1 cellular context compared by ENCODE assay signal in the genomic region with DNA sequence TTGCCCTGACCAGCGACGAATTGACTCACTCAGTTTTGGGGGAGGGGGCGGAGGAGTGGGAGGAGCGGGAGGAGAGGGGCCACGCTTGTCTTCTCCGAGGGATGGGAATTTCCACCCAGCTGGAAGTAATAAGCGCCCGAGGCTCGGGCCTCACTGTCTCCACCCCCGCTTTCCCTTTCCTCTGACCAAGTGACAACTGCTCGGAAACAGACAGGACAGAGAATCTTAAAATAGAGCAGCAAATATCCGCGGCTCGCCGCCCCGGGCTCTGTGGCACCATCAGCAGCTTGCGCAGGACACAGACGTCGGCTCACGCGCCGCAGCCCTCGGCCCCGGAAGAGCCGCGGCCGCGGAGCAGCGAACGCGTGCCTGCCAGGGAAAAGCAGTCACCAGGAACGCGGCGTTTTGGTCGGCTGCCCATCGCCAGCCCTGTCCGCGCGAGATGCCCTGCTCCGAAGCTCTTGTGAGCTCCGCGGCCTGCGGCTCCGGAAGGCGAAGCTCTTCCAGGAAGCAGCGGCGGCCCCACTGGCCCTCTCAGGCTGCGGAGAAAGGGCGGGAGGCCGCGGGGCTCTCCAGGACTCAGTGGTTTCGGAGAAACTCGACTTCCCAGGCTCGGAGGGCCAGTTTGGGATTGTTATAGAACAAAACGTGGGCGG.
TF ChIP-seq lines count a peak whose summit lies in the region.

No MANE protein-coding gene starts in this region.

TF ChIP-seq in HEK293, 187 proteins besides CTCF, POLR2A, EP300 and RAD21 (continued from another document and continues in another):
- TF ChIP-seq REST (tag by site-specific recombination; IDR thresholded peaks at IDR 0.05), result no peak; the same call in 1 of the 2 replicates
- TF ChIP-seq ZBTB1 (tag by site-specific recombination; IDR thresholded peaks at IDR 0.05), result no peak
- TF ChIP-seq GLI2 (tag by site-specific recombination; IDR thresholded peaks at IDR 0.05; ENCODE audit: borderline replicate concordance, low read depth), result no peak
- peak; percentile 94 for TF ChIP-seq ZBTB17 (tag by site-specific recombination; IDR thresholded peaks at IDR 0.05)
- peak; percentile 94 for TF ChIP-seq ZFHX2 (tag by site-specific recombination; conservative IDR thresholded peaks at IDR 0.05)
- peak; percentile 84 for TF ChIP-seq ZNF398 (tag by site-specific recombination; IDR thresholded peaks at IDR 0.05)
- no peak for TF ChIP-seq ZNF544 (tag by site-specific recombination; IDR thresholded peaks at IDR 0.05)
- TF ChIP-seq, protein P1, sequence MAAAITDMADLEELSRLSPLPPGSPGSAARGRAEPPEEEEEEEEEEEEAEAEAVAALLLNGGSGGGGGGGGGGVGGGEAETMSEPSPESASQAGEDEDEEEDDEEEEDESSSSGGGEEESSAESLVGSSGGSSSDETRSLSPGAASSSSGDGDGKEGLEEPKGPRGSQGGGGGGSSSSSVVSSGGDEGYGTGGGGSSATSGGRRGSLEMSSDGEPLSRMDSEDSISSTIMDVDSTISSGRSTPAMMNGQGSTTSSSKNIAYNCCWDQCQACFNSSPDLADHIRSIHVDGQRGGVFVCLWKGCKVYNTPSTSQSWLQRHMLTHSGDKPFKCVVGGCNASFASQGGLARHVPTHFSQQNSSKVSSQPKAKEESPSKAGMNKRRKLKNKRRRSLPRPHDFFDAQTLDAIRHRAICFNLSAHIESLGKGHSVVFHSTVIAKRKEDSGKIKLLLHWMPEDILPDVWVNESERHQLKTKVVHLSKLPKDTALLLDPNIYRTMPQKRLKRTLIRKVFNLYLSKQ (tag by site-specific recombination; IDR thresholded peaks at IDR 0.05; ENCODE audit: borderline replicate concordance), result no peak
- no peak for TF ChIP-seq ZNF677 (tag by site-specific recombination; IDR thresholded peaks at IDR 0.05)
- TF ChIP-seq YY2 (tag by site-specific recombination; IDR thresholded peaks at IDR 0.05), result no peak
- TF ChIP-seq KLF9 (tag by site-specific recombination; IDR thresholded peaks at IDR 0.05; ENCODE audit: low read depth), result peak; percentile 55; the same call in 1 of the 2 replicates
- TF ChIP-seq ZNF248 (tag by site-specific recombination; IDR thresholded peaks at IDR 0.05), result no peak
- no peak for TF ChIP-seq ZNF302 (tag by site-specific recombination; IDR thresholded peaks at IDR 0.05; ENCODE audit: low read depth)
- TF ChIP-seq ZNF664 (tag by site-specific recombination; IDR thresholded peaks at IDR 0.05), result no peak
- peak; percentile 53 for TF ChIP-seq FEZF1 (tag by site-specific recombination; IDR thresholded peaks at IDR 0.05)
- TF ChIP-seq ZNF404 (tag by site-specific recombination; IDR thresholded peaks at IDR 0.05), result no peak
- TF ChIP-seq KLF17 (tag by site-specific recombination; IDR thresholded peaks at IDR 0.05), result 0 out of 2 replicates have a peak, but pooled peaks have one; percentile 1
- TF ChIP-seq ZNF366 (tag by site-specific recombination; conservative IDR thresholded peaks at IDR 0.05), result peak; percentile 76
- TF ChIP-seq ZNF19 (tag by site-specific recombination; IDR thresholded peaks at IDR 0.05; ENCODE audit: low read depth), result no peak
- TF ChIP-seq ZNF138 (tag by site-specific recombination; IDR thresholded peaks at IDR 0.05; ENCODE audit: borderline replicate concordance), result no peak
- no peak for TF ChIP-seq ZNF280C (tag by site-specific recombination; IDR thresholded peaks at IDR 0.05)
- TF ChIP-seq ZFP41 (tag by site-specific recombination; IDR thresholded peaks at IDR 0.05; ENCODE audit: borderline replicate concordance), result no peak
- TF ChIP-seq ZNF266 (tag by site-specific recombination; IDR thresholded peaks at IDR 0.05; ENCODE audit: low read depth), result no peak
- no peak for TF ChIP-seq ZNF777 (tag by site-specific recombination; IDR thresholded peaks at IDR 0.05; ENCODE audit: borderline replicate concordance)
- TF ChIP-seq ZNF175 (tag by site-specific recombination; IDR thresholded peaks at IDR 0.05), result no peak
- no peak for TF ChIP-seq ZNF701 (tag by site-specific recombination; IDR thresholded peaks at IDR 0.05)
- TF ChIP-seq, protein P2, sequence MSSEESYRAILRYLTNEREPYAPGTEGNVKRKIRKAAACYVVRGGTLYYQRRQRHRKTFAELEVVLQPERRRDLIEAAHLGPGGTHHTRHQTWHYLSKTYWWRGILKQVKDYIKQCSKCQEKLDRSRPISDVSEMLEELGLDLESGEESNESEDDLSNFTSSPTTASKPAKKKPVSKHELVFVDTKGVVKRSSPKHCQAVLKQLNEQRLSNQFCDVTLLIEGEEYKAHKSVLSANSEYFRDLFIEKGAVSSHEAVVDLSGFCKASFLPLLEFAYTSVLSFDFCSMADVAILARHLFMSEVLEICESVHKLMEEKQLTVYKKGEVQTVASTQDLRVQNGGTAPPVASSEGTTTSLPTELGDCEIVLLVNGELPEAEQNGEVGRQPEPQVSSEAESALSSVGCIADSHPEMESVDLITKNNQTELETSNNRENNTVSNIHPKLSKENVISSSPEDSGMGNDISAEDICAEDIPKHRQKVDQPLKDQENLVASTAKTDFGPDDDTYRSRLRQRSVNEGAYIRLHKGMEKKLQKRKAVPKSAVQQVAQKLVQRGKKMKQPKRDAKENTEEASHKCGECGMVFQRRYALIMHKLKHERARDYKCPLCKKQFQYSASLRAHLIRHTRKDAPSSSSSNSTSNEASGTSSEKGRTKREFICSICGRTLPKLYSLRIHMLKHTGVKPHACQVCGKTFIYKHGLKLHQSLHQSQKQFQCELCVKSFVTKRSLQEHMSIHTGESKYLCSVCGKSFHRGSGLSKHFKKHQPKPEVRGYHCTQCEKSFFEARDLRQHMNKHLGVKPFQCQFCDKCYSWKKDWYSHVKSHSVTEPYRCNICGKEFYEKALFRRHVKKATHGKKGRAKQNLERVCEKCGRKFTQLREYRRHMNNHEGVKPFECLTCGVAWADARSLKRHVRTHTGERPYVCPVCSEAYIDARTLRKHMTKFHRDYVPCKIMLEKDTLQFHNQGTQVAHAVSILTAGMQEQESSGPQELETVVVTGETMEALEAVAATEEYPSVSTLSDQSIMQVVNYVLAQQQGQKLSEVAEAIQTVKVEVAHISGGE (tag by site-specific recombination; conservative IDR thresholded peaks at IDR 0.05; ENCODE audit: low read depth), result 0 out of 2 replicates have a peak, but pooled peaks have one; percentile 23
- TF ChIP-seq HIC1 (tag by site-specific recombination; IDR thresholded peaks at IDR 0.05), result no peak
- no peak for TF ChIP-seq ZNF223 (tag by site-specific recombination; IDR thresholded peaks at IDR 0.05)
- no peak for TF ChIP-seq ZNF585B (tag by site-specific recombination; IDR thresholded peaks at IDR 0.05)
- 0 out of 2 replicates have a peak, but pooled peaks have one; percentile 10 for TF ChIP-seq ZNF792 (tag by site-specific recombination; IDR thresholded peaks at IDR 0.05)
- TF ChIP-seq ZNF513 (tag by site-specific recombination; IDR thresholded peaks at IDR 0.05), result no peak
- TF ChIP-seq ZBTB20 (tag by site-specific recombination; IDR thresholded peaks at IDR 0.05), result peak; percentile 77
- TF ChIP-seq ZNF16 (tag by site-specific recombination; IDR thresholded peaks at IDR 0.05; ENCODE audit: low read depth), result no peak
- peak; percentile 27; the same call in 1 of the 2 replicates for TF ChIP-seq ZNF692 (tag by site-specific recombination; IDR thresholded peaks at IDR 0.05)
- TF ChIP-seq IKZF3 (tag by site-specific recombination; IDR thresholded peaks at IDR 0.05), result peak; percentile 95
- TF ChIP-seq SALL2 (tag by site-specific recombination; IDR thresholded peaks at IDR 0.05; ENCODE audit: borderline replicate concordance), result no peak
